In genomic region chr6:90420495-90420894, GRCh38 we compare ENCODE assay signal across 17 cellular contexts.
A peak's percentile ranks its signal among the peaks of the same experiment; 100 is the strongest.
DNase-seq lines count a peak whose midpoint lies in the region; ATAC-seq and TF ChIP-seq lines count a peak whose summit lies in the region.
"Had no signal": no experiment of that assay in that cellular context is flagged by ENCODE, and none has a peak within 500 bp of the region (broad histone marks: within the 10 kb centered on the region; RNA-seq: fewer than 3 reads in every experiment).

No MANE protein-coding gene starts in this region.

- H3K9me2 ChIP-seq in SK-N-SH, result no peaks in the 10 kb centered on the region

- CTCF ChIA-PET in SK-N-SH (lab: Yijun Ruan, JAX), result interaction anchor here (0.8 to 6.6 kb wide), 6 partner anchors 13 to 480 kb away, joined by 3 to 35 read pairs (median 3); no protein-coding TSS in a partner anchor

- 62% methylated on average over 6 of the region's 6 CpGs for WGBS in SK-N-SH (ENCODE audit: low lambda C conversion rate)

- no peaks in the 10 kb centered on the region for H3K4me1 Mint-ChIP-seq in osteocyte (ENCODE audit: unreplicated experiment)
- H3K4me1 Mint-ChIP-seq: CD14-positive monocyte, H9 had no signal

- H3K27ac ChIP-seq in SK-N-SH (ENCODE audit: low read depth in 2 of 2, low read length in 1 of 2), result no peak overlapping the region
- H3K27ac ChIP-seq: A549, HL-60 had no signal

- no peaks in the 10 kb centered on the region for H3K9me3 ChIP-seq in SK-N-SH
- H3K9me3 ChIP-seq: A549 had no signal

- H3K9me3 Mint-ChIP-seq in osteocyte (ENCODE audit: unreplicated experiment), result no peaks in the 10 kb centered on the region
- H3K9me3 Mint-ChIP-seq: CD8-positive, alpha-beta T cell; H9; HFFc6 had no signal

- no peak for TF ChIP-seq CTCF in SK-N-SH (IDR thresholded peaks at IDR 0.05)
- no peak for TF ChIP-seq CTCF in osteocyte (IDR thresholded peaks at IDR 0.05)

- H3K27me3 ChIP-seq in SK-N-SH (ENCODE audit: insufficient read depth), result no peaks in the 10 kb centered on the region; the same call in 1 of the 2 replicates

- no peak for ATAC-seq in SK-N-SH treated with all-trans-retinoic acid at 6 μM for 48 hours
- no peak for ATAC-seq in HG02571 (IDR thresholded peaks at IDR 0.05; ENCODE audit: unreplicated experiment)
- ATAC-seq: A549; CD8-positive, alpha-beta T cell; K562 had no signal

- no peak for TF ChIP-seq EP300 in SK-N-SH (IDR thresholded peaks at IDR 0.05; ENCODE audit: borderline replicate concordance in 1 of 2, low read depth in 1 of 2, low read length in 1 of 2)
- TF ChIP-seq EP300 in Ishikawa (IDR thresholded peaks at IDR 0.05; ENCODE audit: borderline replicate concordance), result no peak

- TF ChIP-seq RAD21 in SK-N-SH (IDR thresholded peaks at IDR 0.05; ENCODE audit: low read length), result no peak
- TF ChIP-seq RAD21 in Ishikawa (IDR thresholded peaks at IDR 0.05; ENCODE audit: low read depth), result no peak

- H3K27ac Mint-ChIP-seq in osteocyte (ENCODE audit: unreplicated experiment), result no peak overlapping the region
- H3K27ac Mint-ChIP-seq: CD14-positive monocyte; CD8-positive, alpha-beta T cell; H9; HFFc6 had no signal

- no peaks in the 10 kb centered on the region for H3F3A ChIP-seq in SK-N-SH (replicated peaks; ENCODE audit: insufficient read depth)

- H3K4me3 Mint-ChIP-seq in osteocyte (ENCODE audit: unreplicated experiment), result no peak overlapping the region
- H3K4me3 Mint-ChIP-seq: CD14-positive monocyte; CD8-positive, alpha-beta T cell; H9; HFFc6 had no signal

- H3K9ac ChIP-seq in SK-N-SH, result no peak overlapping the region

- no peaks in the 10 kb centered on the region; a peak in 1 of 4 replicates for H3K4me1 ChIP-seq in SK-N-SH (ENCODE audit: control insufficient read depth in 1 of 2, insufficient read depth in 2 of 2, low read depth in 1 of 2, low read length in 1 of 2)
- H3K4me1 ChIP-seq: A549 had no signal

- H3K4me3 ChIP-seq in SK-N-SH (ENCODE audit: low read depth in 2 of 2, low read length in 1 of 2), result no peak overlapping the region
- H3K4me3 ChIP-seq: A549, K562 had no signal

- peaks cover 20% of the 10 kb centered on the region for H3K27me3 Mint-ChIP-seq in osteocyte (ENCODE audit: unreplicated experiment)

- no peaks in the 10 kb centered on the region for H3K79me2 ChIP-seq in SK-N-SH (ENCODE audit: insufficient read depth)

- no peaks in the 10 kb centered on the region for H3K36me3 ChIP-seq in SK-N-SH (replicated peaks in 1 of 2; ENCODE audit: control insufficient read depth in 1 of 2, insufficient read depth in 2 of 2, low read length in 1 of 2)

- no peak overlapping the region for H3K4me2 ChIP-seq in SK-N-SH
- H3K4me2 ChIP-seq: A549 had no signal

- no peak for DNase-seq in SK-N-SH
- DNase-seq in cerebellar nuclear complex (lab: John Stamatoyannopoulos, UW), result peak; percentile 18 to 54
- DNase-seq in osteocyte (ENCODE audit: extremely low spot score, unreplicated experiment), result peak; percentile 25
- DNase-seq in activated naive CD4-positive, alpha-beta T cell treated with anti-CD3 and anti-CD28 coated beads, Interleukin-2, amount 50 U/mL, for 16 hours, result no peak
- DNase-seq in NCI-H345 treated with DMSO at 0.1 percent for 48 hours (lab: John Stamatoyannopoulos, UW; ENCODE audit: unreplicated experiment), result no peak
- DNase-seq: CD8-positive, alpha-beta T cell; COR-L47; GOT3; H9; HFFc6 had no signal

- no peak overlapping the region for H2AFZ ChIP-seq in SK-N-SH (ENCODE audit: low read depth)

- POLR2A ChIA-PET in SK-N-SH (lab: Yijun Ruan, JAX), result no interaction called here

- H4K20me1 ChIP-seq in SK-N-SH (ENCODE audit: insufficient read depth), result no peaks in the 10 kb centered on the region

- H3K36me3 Mint-ChIP-seq in osteocyte (ENCODE audit: unreplicated experiment), result no peaks in the 10 kb centered on the region
- H3K36me3 Mint-ChIP-seq: CD14-positive monocyte; CD8-positive, alpha-beta T cell had no signal

TF ChIP-seq in SK-N-SH, 30 proteins besides CTCF, POLR2A, EP300 and RAD21:
- TF ChIP-seq TEAD4 (IDR thresholded peaks at IDR 0.05; ENCODE audit: borderline replicate concordance, insufficient read depth), result no peak
- peak; percentile 85 for TF ChIP-seq REST (IDR thresholded peaks at IDR 0.05; ENCODE audit: low read depth, low read length)
TF ChIP-seq in SK-N-SH: peak in this region for 1.

TF ChIP-seq in SK-N-SH treated with all-trans-retinoic acid at 6 μM for 48 hours, 23 proteins besides CTCF, POLR2A, EP300 and RAD21:
- TF ChIP-seq ZNF8 (CRISPR knock-in tag; IDR thresholded peaks at IDR 0.05) (no peak), CSDC2 (CRISPR knock-in tag; IDR thresholded peaks at IDR 0.05) (no peak), ZNF565 (CRISPR knock-in tag; conservative IDR thresholded peaks at IDR 0.05; ENCODE audit: low read depth) (no peak), ARNTL (CRISPR knock-in tag; IDR thresholded peaks at IDR 0.05; ENCODE audit: borderline replicate concordance, low read depth) (no peak), RARB (CRISPR knock-in tag; IDR thresholded peaks at IDR 0.05) (no peak)
TF ChIP-seq in SK-N-SH treated with all-trans-retinoic acid at 6 μM for 48 hours: peak in this region for 0.

TF ChIP-seq in Ishikawa, 13 proteins besides CTCF, POLR2A, EP300 and RAD21:
- TF ChIP-seq, protein P1, sequence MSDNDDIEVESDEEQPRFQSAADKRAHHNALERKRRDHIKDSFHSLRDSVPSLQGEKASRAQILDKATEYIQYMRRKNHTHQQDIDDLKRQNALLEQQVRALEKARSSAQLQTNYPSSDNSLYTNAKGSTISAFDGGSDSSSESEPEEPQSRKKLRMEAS (IDR thresholded peaks at IDR 0.05), result no peak
- TF ChIP-seq REST (IDR thresholded peaks at IDR 0.05; ENCODE audit: low read depth) (peak; percentile 70), TAF1 (IDR thresholded peaks at IDR 0.05; ENCODE audit: low read depth) (no peak), NFIC (IDR thresholded peaks at IDR 0.05) (no peak), ZBTB7A (IDR thresholded peaks at IDR 0.05; ENCODE audit: low read depth) (no peak)

Comparison
In these comparisons a context has a peak if more than half of its experiments do, and no peak if none do; other contexts are left out.
1. DNase-seq: peak in cerebellar nuclear complex (2 of 2) and osteocyte (single experiment); none in SK-N-SH (single experiment), activated naive CD4-positive, alpha-beta T cell treated with anti-CD3 and anti-CD28 coated beads, Interleukin-2, amount 50 U/mL, for 16 hours (single experiment) and NCI-H345 treated with DMSO at 0.1 percent for 48 hours (single experiment).